ENCODE assay signal across 11 cellular contexts in the genomic region with DNA sequence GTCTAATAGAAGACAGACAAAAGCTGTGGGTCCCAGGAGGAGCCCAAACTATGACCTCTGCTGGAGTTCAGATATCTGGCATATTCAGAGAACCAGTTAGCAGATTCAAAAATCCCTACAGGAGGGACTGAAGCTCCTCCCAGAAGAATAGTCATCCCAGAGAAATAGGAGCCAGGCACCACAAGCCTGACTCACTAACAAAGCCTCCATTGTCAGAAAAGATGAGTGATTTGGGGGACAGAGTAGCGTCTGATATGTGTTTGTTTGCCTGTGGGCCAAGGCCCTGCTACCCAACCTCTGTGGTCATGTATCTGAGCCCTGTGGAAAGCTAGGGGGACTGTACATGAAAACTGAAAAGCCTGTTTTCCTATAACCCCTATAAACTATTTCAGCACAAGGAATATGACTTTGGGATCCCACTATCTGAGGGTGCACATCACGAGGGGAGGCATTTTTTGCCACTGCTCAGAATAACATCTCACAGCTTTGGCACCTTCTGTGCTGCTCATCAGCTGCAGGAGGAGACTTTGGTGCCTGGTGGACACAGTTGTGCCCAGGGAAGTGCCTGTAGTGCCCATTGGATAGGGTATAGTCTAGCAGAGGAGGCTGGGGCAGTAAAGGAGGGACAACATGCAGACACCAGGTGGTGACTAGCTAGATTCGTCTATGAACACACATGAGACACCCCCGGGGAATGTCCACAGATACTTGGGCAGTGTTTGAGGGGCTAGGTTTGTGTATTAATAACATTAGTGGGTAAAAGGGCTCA. TPM values are rescaled to one million over a fixed set of nuclear protein-coding genes. Genes with fewer than 3 reads are reported as not detected.
DNase-seq lines count a peak whose midpoint lies in the region; ATAC-seq and TF ChIP-seq lines count a peak whose summit lies in the region.
"Had no signal": no experiment of that assay in that cellular context is flagged by ENCODE, and none has a peak within 500 bp of the region (broad histone marks: within the 10 kb centered on the region; RNA-seq: fewer than 3 reads in every experiment).

No MANE protein-coding gene starts in this region.

- intact Hi-C loops in activated T-helper 2 cell treated with anti-CD3 and anti-CD28 coated beads, Interferon-gamma antibody, Interleukin-2, Interleukin-4, amounts not matched to agents 10 μg/mL and 5 μg/mL and 100 μg/mL, durations not matched to agents 14 hours and 24 hours and 36 hours (cut with micrococcal nuclease), result no loop called here

- no peak overlapping the region for H3K27ac Mint-ChIP-seq in activated T-helper 2 cell treated with anti-CD3 and anti-CD28 coated beads, Interferon-gamma antibody, Interleukin-2, Interleukin-4, amounts not matched to agents 10 μg/mL and 5 μg/mL and 100 μg/mL, durations not matched to agents 14 hours and 24 hours and 36 hours
- H3K27ac Mint-ChIP-seq: activated naive CD8-positive, alpha-beta T cell treated with anti-CD3 and anti-CD28 coated beads for 36 hours; CD8-positive, alpha-beta memory T cell had no signal

- no peak for TF ChIP-seq CTCF in fibroblast of the aortic adventitia (IDR thresholded peaks at IDR 0.05; ENCODE audit: insufficient read depth, low read length)
- TF ChIP-seq CTCF in omental fat pad (IDR thresholded peaks at IDR 0.05), result no peak

- no peaks in the 10 kb centered on the region for H3K27me3 ChIP-seq in SJSA1 (replicated peaks)

- DNase-seq in Ammon's horn (ENCODE audit: low spot score) (peak; percentile 92), SJSA1 (ENCODE audit: low read depth in 1 of 2, low spot score in 2 of 2) (peak; percentile 78 to 83), fibroblast of the aortic adventitia (ENCODE audit: low read depth) (peak; percentile 81), omental fat pad (ENCODE audit: low spot score) (no peak)
- no peak for DNase-seq in activated T-helper 2 cell treated with anti-CD3 and anti-CD28 coated beads, Interferon-gamma antibody, Interleukin-2, Interleukin-4, amounts not matched to agents 10 μg/mL and 5 μg/mL and 100 μg/mL, durations not matched to agents 14 hours and 24 hours and 36 hours (ENCODE audit: low spot score)
- DNase-seq: activated naive CD8-positive, alpha-beta T cell treated with anti-CD3 and anti-CD28 coated beads for 36 hours; CD8-positive, alpha-beta memory T cell; NCI-H2029 had no signal

- no peaks in the 10 kb centered on the region for H3K36me3 ChIP-seq in SJSA1

- no peaks in the 10 kb centered on the region for H3K9me3 Mint-ChIP-seq in activated T-helper 2 cell treated with anti-CD3 and anti-CD28 coated beads, Interferon-gamma antibody, Interleukin-2, Interleukin-4, amounts not matched to agents 10 μg/mL and 5 μg/mL and 100 μg/mL, durations not matched to agents 14 hours and 24 hours and 36 hours
- H3K9me3 Mint-ChIP-seq: activated naive CD8-positive, alpha-beta T cell treated with anti-CD3 and anti-CD28 coated beads for 36 hours; CD8-positive, alpha-beta memory T cell had no signal

- H3K9me3 ChIP-seq in SJSA1 (replicated peaks), result no peaks in the 10 kb centered on the region

- ATAC-seq in omental fat pad (ENCODE audit: low FRiP score) (peak; percentile 78), HG02852 (IDR thresholded peaks at IDR 0.05; ENCODE audit: unreplicated experiment) (no peak), GM19395 (IDR thresholded peaks at IDR 0.05; ENCODE audit: unreplicated experiment) (no peak), GM21526 (IDR thresholded peaks at IDR 0.05; ENCODE audit: low FRiP score, unreplicated experiment) (no peak)

- H3K4me1 ChIP-seq in SJSA1 (replicated peaks), result peaks cover 38% of the 10 kb centered on the region

- no peaks in the 10 kb centered on the region for H3K36me3 Mint-ChIP-seq in activated T-helper 2 cell treated with anti-CD3 and anti-CD28 coated beads, Interferon-gamma antibody, Interleukin-2, Interleukin-4, amounts not matched to agents 10 μg/mL and 5 μg/mL and 100 μg/mL, durations not matched to agents 14 hours and 24 hours and 36 hours (ENCODE audit: low read depth)
- H3K36me3 Mint-ChIP-seq: activated naive CD8-positive, alpha-beta T cell treated with anti-CD3 and anti-CD28 coated beads for 36 hours; CD8-positive, alpha-beta memory T cell had no signal

- H3K4me3 ChIP-seq in SJSA1, result no peak overlapping the region
- no peak overlapping the region for H3K4me3 ChIP-seq in fibroblast of the aortic adventitia (ENCODE audit: low read depth, low read length)

- H3K4me3 Mint-ChIP-seq in activated T-helper 2 cell treated with anti-CD3 and anti-CD28 coated beads, Interferon-gamma antibody, Interleukin-2, Interleukin-4, amounts not matched to agents 10 μg/mL and 5 μg/mL and 100 μg/mL, durations not matched to agents 14 hours and 24 hours and 36 hours (ENCODE audit: low read depth), result no peak overlapping the region
- H3K4me3 Mint-ChIP-seq: activated naive CD8-positive, alpha-beta T cell treated with anti-CD3 and anti-CD28 coated beads for 36 hours; CD8-positive, alpha-beta memory T cell had no signal

- H3K27ac ChIP-seq in SJSA1, result peak overlapping the region; percentile 59

- H3K4me1 Mint-ChIP-seq in activated T-helper 2 cell treated with anti-CD3 and anti-CD28 coated beads, Interferon-gamma antibody, Interleukin-2, Interleukin-4, amounts not matched to agents 10 μg/mL and 5 μg/mL and 100 μg/mL, durations not matched to agents 14 hours and 24 hours and 36 hours (ENCODE audit: low read depth), result no peaks in the 10 kb centered on the region
- H3K4me1 Mint-ChIP-seq: activated naive CD8-positive, alpha-beta T cell treated with anti-CD3 and anti-CD28 coated beads for 36 hours; CD8-positive, alpha-beta memory T cell had no signal

- no peaks in the 10 kb centered on the region for H3K27me3 Mint-ChIP-seq in activated T-helper 2 cell treated with anti-CD3 and anti-CD28 coated beads, Interferon-gamma antibody, Interleukin-2, Interleukin-4, amounts not matched to agents 10 μg/mL and 5 μg/mL and 100 μg/mL, durations not matched to agents 14 hours and 24 hours and 36 hours (ENCODE audit: low read depth)

RNA-seq across cellular contexts. Expression of a gene that starts 9.7 kb away (rescaled TPM):
- total RNA-seq in SJSA1 (2014; rRNA removed; shearing (Covaris generic)), result 59.1 and 81.5 TPM in 2 replicates
- 55.9 and 68.1 TPM in 2 replicates for total RNA-seq in fibroblast of the aortic adventitia (ENCODE audit: low replicate concordance)
- total RNA-seq in omental fat pad, result 100 to 1,000 TPM in 1 of 4 donors, 10 to 100 TPM in 3; 56.6 to 105 (median 76.3) TPM
- total RNA-seq in activated T-helper 2 cell treated with anti-CD3 and anti-CD28 coated beads, Interferon-gamma antibody, Interleukin-2, Interleukin-4, amounts not matched to agents 10 μg/mL and 5 μg/mL and 100 μg/mL, durations not matched to agents 14 hours and 24 hours and 36 hours, result not detected in 2 replicates

RNA-seq across cellular contexts. Expression of a gene that starts 28.6 kb away (rescaled TPM):
- 3.9 and 10.7 TPM in 2 replicates for total RNA-seq in SJSA1 (2014; rRNA removed; shearing (Covaris generic))
- total RNA-seq in fibroblast of the aortic adventitia (ENCODE audit: low replicate concordance) (2.3 and 7.9 TPM in 2 replicates), omental fat pad (1 to 10 TPM in 2 of 4 donors, under 1 TPM in 2; 0.48 to 3.5 (median 1.1) TPM)
- total RNA-seq in activated T-helper 2 cell treated with anti-CD3 and anti-CD28 coated beads, Interferon-gamma antibody, Interleukin-2, Interleukin-4, amounts not matched to agents 10 μg/mL and 5 μg/mL and 100 μg/mL, durations not matched to agents 14 hours and 24 hours and 36 hours, result 0.37 TPM in 1 of 2 replicates, not detected in the other

RNA-seq across cellular contexts. Expression of a gene that starts 29.0 kb away (rescaled TPM):
- total RNA-seq in SJSA1 (2014; rRNA removed; shearing (Covaris generic)), result 5.1 and 12.1 TPM in 2 replicates
- total RNA-seq in fibroblast of the aortic adventitia (ENCODE audit: low replicate concordance), result 12.0 and 25.2 TPM in 2 replicates
- 1 to 10 TPM; 2.5 to 7.1 (median 5.0) TPM for total RNA-seq in omental fat pad
- total RNA-seq in activated T-helper 2 cell treated with anti-CD3 and anti-CD28 coated beads, Interferon-gamma antibody, Interleukin-2, Interleukin-4, amounts not matched to agents 10 μg/mL and 5 μg/mL and 100 μg/mL, durations not matched to agents 14 hours and 24 hours and 36 hours, result not detected in 2 replicates

Comparison
In these comparisons a context has a peak if more than half of its experiments do, and no peak if none do; other contexts are left out.
1. DNase-seq: peak in Ammon's horn (single experiment), SJSA1 (2 of 2) and fibroblast of the aortic adventitia (single experiment); none in omental fat pad (single experiment) and activated T-helper 2 cell treated with anti-CD3 and anti-CD28 coated beads, Interferon-gamma antibody, Interleukin-2, Interleukin-4, amounts not matched to agents 10 μg/mL and 5 μg/mL and 100 μg/mL, durations not matched to agents 14 hours and 24 hours and 36 hours (single experiment).
2. RNA of a gene that starts 9.7 kb away (total RNA-seq): 56.6 to 105 TPM in omental fat pad, 55.9 to 68.1 TPM in fibroblast of the aortic adventitia and 59.1 to 81.5 TPM in SJSA1; not detected in activated T-helper 2 cell treated with anti-CD3 and anti-CD28 coated beads, Interferon-gamma antibody, Interleukin-2, Interleukin-4, amounts not matched to agents 10 μg/mL and 5 μg/mL and 100 μg/mL, durations not matched to agents 14 hours and 24 hours and 36 hours; every median in the first group is over 10 times any median in the second.